1 cellular context compared by ENCODE assay signal in genomic region chr19:42412223-42412622, GRCh38.
TF ChIP-seq lines count a peak whose summit lies in the region.

No MANE protein-coding gene starts in this region.

TF ChIP-seq in IMR-90, 13 proteins besides CTCF, POLR2A, EP300 and RAD21:
- no peak for TF ChIP-seq MAZ (IDR thresholded peaks at IDR 0.05; ENCODE audit: borderline replicate concordance, low read depth, low read length)
- no peak for TF ChIP-seq ELK1 (IDR thresholded peaks at IDR 0.05; ENCODE audit: borderline replicate concordance, low read depth, low read length)
- no peak for TF ChIP-seq NFE2L2 (IDR thresholded peaks at IDR 0.05; ENCODE audit: low read depth, low read length)
- no peak for TF ChIP-seq RFX5 (IDR thresholded peaks at IDR 0.05; ENCODE audit: low read depth, low read length)
- TF ChIP-seq CHD1 (IDR thresholded peaks at IDR 0.05; ENCODE audit: low read depth, low read length), result no peak
- no peak for TF ChIP-seq FOS (IDR thresholded peaks at IDR 0.05; ENCODE audit: low read depth, low read length)
- no peak for TF ChIP-seq RCOR1 (IDR thresholded peaks at IDR 0.05; ENCODE audit: insufficient replicate concordance, low read length)
- no peak for TF ChIP-seq MXI1 (IDR thresholded peaks at IDR 0.05; ENCODE audit: borderline replicate concordance, low read depth, low read length)
- TF ChIP-seq BHLHE40 (IDR thresholded peaks at IDR 0.05; ENCODE audit: low read depth, low read length), result no peak
- TF ChIP-seq MAFK (IDR thresholded peaks at IDR 0.05; ENCODE audit: low read depth, low read length), result no peak
- TF ChIP-seq CEBPB (IDR thresholded peaks at IDR 0.05; ENCODE audit: low read depth, low read length), result no peak
- TF ChIP-seq SMC3 (IDR thresholded peaks at IDR 0.05; ENCODE audit: low read depth, low read length), result no peak
- TF ChIP-seq USF2 (IDR thresholded peaks at IDR 0.05; ENCODE audit: low read depth, low read length), result no peak
TF ChIP-seq in IMR-90: peak in this region for 0.
